23 cellular contexts compared by ENCODE assay signal in the genomic region with DNA sequence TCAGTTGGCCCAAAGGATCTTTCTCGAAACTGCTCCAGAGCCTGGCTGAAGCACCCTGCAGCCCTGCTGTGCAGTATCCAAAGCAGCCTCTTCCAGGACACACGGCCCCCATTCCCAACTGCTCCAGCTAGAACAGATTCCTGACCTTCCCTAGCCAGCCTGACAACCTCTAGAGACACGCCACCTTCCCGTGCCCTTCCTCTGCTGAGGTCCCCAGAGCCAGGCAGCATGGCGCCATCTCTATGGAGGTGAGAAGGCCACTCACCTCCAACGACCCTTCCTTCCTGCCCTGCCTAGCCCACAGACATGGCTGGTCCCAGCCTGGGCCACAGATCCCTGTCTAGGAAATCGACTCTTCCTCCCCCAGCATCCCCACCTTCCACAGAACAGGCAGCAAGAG. TPM values are rescaled to one million over a fixed set of nuclear protein-coding genes. Genes with fewer than 3 reads are reported as not detected.
"Had no signal": no experiment of that assay in that cellular context is flagged by ENCODE, and none has a peak within 500 bp of the region (broad histone marks: within the 10 kb centered on the region; RNA-seq: fewer than 3 reads in every experiment).

No MANE protein-coding gene starts in this region.

- H3K9ac ChIP-seq: KMS-11 had no signal

- H3K27ac Mint-ChIP-seq: activated B cell treated with CpG ODN at 0.5 μM for 24 hours; activated CD4-positive, alpha-beta T cell treated with anti-CD3 and anti-CD28 coated beads, Interleukin-2, amount 10 ng/mL, durations not matched to agents 24 days and 14 days; activated CD8-positive, alpha-beta memory T cell treated with anti-CD3 and anti-CD28 coated beads, Interleukin-2, amount 10 ng/mL, durations not matched to agents 7 days and 5 days; activated naive CD4-positive, alpha-beta T cell treated with anti-CD3 and anti-CD28 coated beads, Interleukin-2, amount 10 ng/mL, durations not matched to agents 7 days and 5 days; activated naive CD8-positive, alpha-beta T cell treated with anti-CD3 and anti-CD28 coated beads, Interleukin-2, amount 10 ng/mL, durations not matched to agents 7 days and 5 days; T-cell had no signal

- H3K4me3 Mint-ChIP-seq: activated B cell treated with CpG ODN at 0.5 μM for 24 hours; activated CD4-positive, alpha-beta T cell treated with anti-CD3 and anti-CD28 coated beads, Interleukin-2, amount 10 ng/mL, durations not matched to agents 24 days and 14 days; activated CD8-positive, alpha-beta memory T cell treated with anti-CD3 and anti-CD28 coated beads, Interleukin-2, amount 10 ng/mL, durations not matched to agents 7 days and 5 days; activated naive CD4-positive, alpha-beta T cell treated with anti-CD3 and anti-CD28 coated beads, Interleukin-2, amount 10 ng/mL, durations not matched to agents 7 days and 5 days; activated naive CD8-positive, alpha-beta T cell treated with anti-CD3 and anti-CD28 coated beads, Interleukin-2, amount 10 ng/mL, durations not matched to agents 7 days and 5 days; activated T-cell treated with anti-CD3 and anti-CD28 coated beads, Interleukin-2, amount 50 U/mL, for 4 hours; T-cell had no signal

- DNase-seq: activated B cell treated with CpG ODN at 0.5 μM for 24 hours; activated CD4-positive, alpha-beta T cell treated with anti-CD3 and anti-CD28 coated beads for 1 hour; activated CD4-positive, alpha-beta T cell treated with anti-CD3 and anti-CD28 coated beads, Interleukin-2, amount 10 ng/mL, durations not matched to agents 24 days and 14 days; activated CD4-positive, alpha-beta T cell treated with anti-CD3 and anti-CD28 coated beads, Interleukin-2, amount 50 U/mL, for 48 hours; activated CD8-positive, alpha-beta memory T cell treated with anti-CD3 and anti-CD28 coated beads, Interleukin-2, amount 10 ng/mL, durations not matched to agents 7 days and 5 days; activated gamma-delta T cell treated with Interleukin-2 at 50 U/mL for 16 hours; activated naive CD4-positive, alpha-beta T cell treated with anti-CD3 and anti-CD28 coated beads, Interleukin-2, amount 10 ng/mL, durations not matched to agents 7 days and 5 days; activated naive CD8-positive, alpha-beta T cell treated with anti-CD3 and anti-CD28 coated beads, Interleukin-2, amount 10 ng/mL, durations not matched to agents 7 days and 5 days; activated T-cell treated with anti-CD3 and anti-CD28 coated beads, Interleukin-2, amount 50 U/mL, for 4 hours; NCI-H1092; NCI-H1417 treated with DMSO at 0.1 percent for 48 hours; NCI-H1694 treated with DMSO at 0.1 percent for 48 hours; NCI-H2081; NCI-H510A treated with DMSO at 0.1 percent for 48 hours; SHP77 treated with DMSO at 0.1 percent for 48 hours; T-cell; T-helper 2 cell; T1000 had no signal

- H3K36me3 ChIP-seq: breast epithelium, Peyer's patch had no signal

- H3K27ac ChIP-seq: breast epithelium, KMS-11, Peyer's patch had no signal

- H3K27me3 ChIP-seq: breast epithelium had no signal

- H3K9me3 Mint-ChIP-seq: activated B cell treated with CpG ODN at 0.5 μM for 24 hours; activated CD4-positive, alpha-beta T cell treated with anti-CD3 and anti-CD28 coated beads, Interleukin-2, amount 10 ng/mL, durations not matched to agents 24 days and 14 days; activated naive CD4-positive, alpha-beta T cell treated with anti-CD3 and anti-CD28 coated beads, Interleukin-2, amount 10 ng/mL, durations not matched to agents 7 days and 5 days; activated naive CD8-positive, alpha-beta T cell treated with anti-CD3 and anti-CD28 coated beads, Interleukin-2, amount 10 ng/mL, durations not matched to agents 7 days and 5 days; activated T-cell treated with anti-CD3 and anti-CD28 coated beads, Interleukin-2, amount 50 U/mL, for 4 hours; T-cell had no signal

- H3K4me1 ChIP-seq: breast epithelium had no signal

- H3K4me3 ChIP-seq: breast epithelium, Peyer's patch had no signal

- H3K36me3 Mint-ChIP-seq: activated CD8-positive, alpha-beta memory T cell treated with anti-CD3 and anti-CD28 coated beads, Interleukin-2, amount 10 ng/mL, durations not matched to agents 7 days and 5 days; activated naive CD4-positive, alpha-beta T cell treated with anti-CD3 and anti-CD28 coated beads, Interleukin-2, amount 10 ng/mL, durations not matched to agents 7 days and 5 days; activated naive CD8-positive, alpha-beta T cell treated with anti-CD3 and anti-CD28 coated beads, Interleukin-2, amount 10 ng/mL, durations not matched to agents 7 days and 5 days; T-cell had no signal

- H3K9me3 ChIP-seq: breast epithelium, Peyer's patch had no signal

- ATAC-seq: activated CD8-positive, alpha-beta memory T cell treated with anti-CD3 and anti-CD28 coated beads, Interleukin-2, amount 10 ng/mL, durations not matched to agents 7 days and 5 days; activated T-cell treated with anti-CD3 and anti-CD28 coated beads, Interleukin-2, amount 50 U/mL, for 4 hours; T-cell had no signal

RNA-seq across cellular contexts. Expression of gene PLIN1, which starts 27.0 kb away (rescaled TPM):
- total RNA-seq: SK-MEL-5 had no signal

RNA-seq across cellular contexts. Expression of gene WDR93, which starts 38.5 kb away (rescaled TPM):
- total RNA-seq: activated CD4-positive, alpha-beta T cell treated with anti-CD3 and anti-CD28 coated beads, Interleukin-2, amount 10 ng/mL, durations not matched to agents 24 days and 14 days; activated CD8-positive, alpha-beta memory T cell treated with anti-CD3 and anti-CD28 coated beads, Interleukin-2, amount 10 ng/mL, durations not matched to agents 7 days and 5 days; activated naive CD8-positive, alpha-beta T cell treated with anti-CD3 and anti-CD28 coated beads, Interleukin-2, amount 10 ng/mL, durations not matched to agents 7 days and 5 days; activated T-cell treated with anti-CD3 and anti-CD28 coated beads, Interleukin-2, amount 50 U/mL, for 4 hours; aorta; SK-MEL-5 had no signal
